Comparison of ENCODE assay signal across 24 cellular contexts in genomic region chr16:25834101-25834500, GRCh38.
A peak's percentile ranks its signal among the peaks of the same experiment; 100 is the strongest.
DNase-seq lines count a peak whose midpoint lies in the region; ATAC-seq, FAIRE-seq and TF ChIP-seq lines count a peak whose summit lies in the region.
"Had no signal": no experiment of that assay in that cellular context is flagged by ENCODE, and none has a peak within 500 bp of the region (broad histone marks: within the 10 kb centered on the region; RNA-seq: fewer than 3 reads in every experiment).

No MANE protein-coding gene starts in this region.

- no peaks in the 10 kb centered on the region for H3K23me2 ChIP-seq in H1 (ENCODE audit: low read depth, low read length)

- peak overlapping the region in 1 of 2 donors; percentile 44 for H3K4me3 Mint-ChIP-seq in activated T-cell treated with anti-CD3 and anti-CD28 coated beads, Interleukin-2, amount 50 U/mL, for 72 hours
- no peak overlapping the region for H3K4me3 Mint-ChIP-seq in activated T-cell treated with anti-CD3 and anti-CD28 coated beads, Interleukin-2, amount 50 U/mL, for 24 hours
- H3K4me3 Mint-ChIP-seq: B cell; CD4-positive, CD25-positive, alpha-beta regulatory T cell; CD8-positive, alpha-beta T cell; HFFc6 had no signal

- H3K4me1 Mint-ChIP-seq in activated T-cell treated with anti-CD3 and anti-CD28 coated beads, Interleukin-2, amount 50 U/mL, for 72 hours (ENCODE audit: low read depth) = peaks cover 15% of the 10 kb centered on the region
- H3K4me1 Mint-ChIP-seq in activated T-cell treated with anti-CD3 and anti-CD28 coated beads, Interleukin-2, amount 50 U/mL, for 24 hours (ENCODE audit: low read depth) = peaks cover 4% of the 10 kb centered on the region
- H3K4me1 Mint-ChIP-seq: B cell had no signal

- ATAC-seq in activated T-cell treated with anti-CD3 and anti-CD28 coated beads, Interleukin-2, amount 50 U/mL, for 72 hours (replicated peaks in 1 of 2) = peak; percentile 32 to 33
- ATAC-seq in HG03521 (IDR thresholded peaks at IDR 0.05; ENCODE audit: unreplicated experiment) (no peak), GM18858 (IDR thresholded peaks at IDR 0.05; ENCODE audit: unreplicated experiment) (no peak)
- ATAC-seq: CD8-positive, alpha-beta T cell had no signal

- H4K20me1 ChIP-seq in H1 (replicated peaks in 1 of 2; ENCODE audit: control insufficient read depth in 1 of 2, insufficient read depth in 2 of 2, low read length in 2 of 2) = no peaks in the 10 kb centered on the region
- H4K20me1 ChIP-seq: BLaER1 had no signal

- no peak overlapping the region for H3K4me3 ChIP-seq in H1 (ENCODE audit: extremely low read depth in 1 of 4, insufficient read depth in 2 of 4, low read depth in 3 of 4, low read length in 4 of 4)
- H3K4me3 ChIP-seq: BLaER1, GM23248, HAP-1 had no signal

- H3K27ac ChIP-seq in H1 (ENCODE audit: low read depth, low read length) = no peak overlapping the region
- H3K27ac ChIP-seq: 22Rv1, BLaER1, C4-2B, GM23248 had no signal

- no peak overlapping the region for H3K18ac ChIP-seq in H1 (ENCODE audit: extremely low read depth, low read length)

- H3K27ac Mint-ChIP-seq in activated T-cell treated with anti-CD3 and anti-CD28 coated beads, Interleukin-2, amount 50 U/mL, for 72 hours = peak overlapping the region; percentile 74
- no peak overlapping the region for H3K27ac Mint-ChIP-seq in activated T-cell treated with anti-CD3 and anti-CD28 coated beads, Interleukin-2, amount 50 U/mL, for 24 hours
- H3K27ac Mint-ChIP-seq: B cell; CD4-positive, CD25-positive, alpha-beta regulatory T cell; CD8-positive, alpha-beta T cell; HFFc6 had no signal

- no peak for TF ChIP-seq POLR2A in H1 (IDR thresholded peaks at IDR 0.05; ENCODE audit: control extremely low read depth in 1 of 2, low read depth in 2 of 2, low read length in 2 of 2)
- TF ChIP-seq POLR2A in erythroblast (IDR thresholded peaks at IDR 0.05; ENCODE audit: low read length) = no peak

- no peak overlapping the region for H2AK5ac ChIP-seq in H1 (ENCODE audit: low read depth, low read length)

- no peak for TF ChIP-seq RAD21 in H1 (IDR thresholded peaks at IDR 0.05 in 1 of 2, conservative IDR thresholded peaks at IDR 0.05 in 1 of 2; ENCODE audit: low read depth in 2 of 2, low read length in 2 of 2)

- H2BK5ac ChIP-seq in H1 (ENCODE audit: low read depth, low read length) = no peak overlapping the region

- POLR2A ChIA-PET in H1 (lab: Charles Lee; ENCODE audit: partially characterized antibody) = interaction anchor here (0.7 kb wide), 1 partner anchor 1568 kb away, joined by 3 read pairs; no protein-coding TSS in a partner anchor

- no peaks in the 10 kb centered on the region for H3K9me3 Mint-ChIP-seq in activated T-cell treated with anti-CD3 and anti-CD28 coated beads, Interleukin-2, amount 50 U/mL, for 72 hours
- no peaks in the 10 kb centered on the region for H3K9me3 Mint-ChIP-seq in activated T-cell treated with anti-CD3 and anti-CD28 coated beads, Interleukin-2, amount 50 U/mL, for 24 hours
- H3K9me3 Mint-ChIP-seq: CD4-positive, CD25-positive, alpha-beta regulatory T cell; CD8-positive, alpha-beta T cell; HFFc6 had no signal

- H3K27me3 ChIP-seq in H1 (replicated peaks in 1 of 4; ENCODE audit: control insufficient read depth in 3 of 4, extremely low read depth in 1 of 4, insufficient read depth in 3 of 4, low read length in 3 of 4) = no peaks in the 10 kb centered on the region
- H3K27me3 ChIP-seq: BLaER1 had no signal

- no peak overlapping the region for H4K91ac ChIP-seq in H1 (replicated peaks; ENCODE audit: insufficient read length, low read length)

- H2BK20ac ChIP-seq in H1 (ENCODE audit: low read length) = no peak overlapping the region

- TF ChIP-seq EP300 in H1 (IDR thresholded peaks at IDR 0.05; ENCODE audit: borderline replicate concordance in 1 of 2, low read depth in 2 of 2, low read length in 2 of 2) = no peak

- FAIRE-seq in H1 (lab: Jason Lieb, UNC) = peak; percentile 52
- FAIRE-seq: A204.1, G401.6, GM12892, GM19239, H54 had no signal

- H3K27me3 Mint-ChIP-seq in activated T-cell treated with anti-CD3 and anti-CD28 coated beads, Interleukin-2, amount 50 U/mL, for 72 hours (ENCODE audit: low read depth) = peaks cover 35% of the 10 kb centered on the region
- peaks cover 37% of the 10 kb centered on the region for H3K27me3 Mint-ChIP-seq in activated T-cell treated with anti-CD3 and anti-CD28 coated beads, Interleukin-2, amount 50 U/mL, for 24 hours

- no peak overlapping the region for H2BK120ac ChIP-seq in H1 (replicated peaks; ENCODE audit: low read depth, low read length)

- H3K23ac ChIP-seq in H1 (ENCODE audit: insufficient read length) = no peak overlapping the region

- no peak overlapping the region for H4K5ac ChIP-seq in H1 (ENCODE audit: insufficient read length, low read depth, low read length)

- H3K9me3 ChIP-seq in H1 (ENCODE audit: insufficient read depth in 2 of 2, low read depth in 1 of 2, low read length in 1 of 2) = peaks cover 0 to under 1% of the 10 kb centered on the region in 2 experiments; a peak in 1 of 4 replicates
- H3K9me3 ChIP-seq: BLaER1, Caco-2, HAP-1 had no signal

- no peak for TF ChIP-seq CTCF in H1 (IDR thresholded peaks at IDR 0.05; ENCODE audit: control extremely low read depth in 1 of 3, insufficient read depth in 1 of 3, low read depth in 1 of 3, low read length in 3 of 3)

- H4K8ac ChIP-seq in H1 (ENCODE audit: extremely low read depth, insufficient read depth, low read length) = no peak overlapping the region

- H3K9ac ChIP-seq in H1 (replicated peaks in 1 of 4; ENCODE audit: extremely low read depth in 1 of 4, low read depth in 3 of 4, low read length in 3 of 4) = no peak overlapping the region
- H3K9ac ChIP-seq: BLaER1, GM23248 had no signal

- no peaks in the 10 kb centered on the region for H3K79me2 ChIP-seq in H1 (ENCODE audit: control insufficient read depth in 1 of 2, insufficient read depth in 2 of 2, low read length in 2 of 2)

- H3K56ac ChIP-seq in H1 (replicated peaks; ENCODE audit: insufficient read length, low read depth, low read length) = no peak overlapping the region

- H3K36me3 Mint-ChIP-seq in activated T-cell treated with anti-CD3 and anti-CD28 coated beads, Interleukin-2, amount 50 U/mL, for 72 hours (ENCODE audit: insufficient read depth in 2 of 2) = no peaks in the 10 kb centered on the region
- no peaks in the 10 kb centered on the region for H3K36me3 Mint-ChIP-seq in activated T-cell treated with anti-CD3 and anti-CD28 coated beads, Interleukin-2, amount 50 U/mL, for 24 hours (ENCODE audit: low read depth)
- H3K36me3 Mint-ChIP-seq: CD4-positive, CD25-positive, alpha-beta regulatory T cell; CD8-positive, alpha-beta T cell had no signal

- no peaks in the 10 kb centered on the region for H3K79me1 ChIP-seq in H1 (ENCODE audit: low read depth, low read length)

- H3K4me1 ChIP-seq in H1 (replicated peaks in 1 of 4; ENCODE audit: control insufficient read depth in 3 of 4, insufficient read depth in 4 of 4, low read length in 3 of 4) = peaks cover 0 to 7% (median 2%) of the 10 kb centered on the region in 4 experiments; a peak in 2 of 7 replicates
- H3K4me1 ChIP-seq: Caco-2, HAP-1 had no signal

- CTCF ChIA-PET in H1 (lab: Charles Lee; ENCODE audit: partially characterized antibody) = no interaction called here

- H2BK15ac ChIP-seq in H1 (ENCODE audit: low read length) = no peak overlapping the region

- H3K4me2 ChIP-seq in H1 (ENCODE audit: insufficient read depth in 1 of 2, low read depth in 2 of 2, low read length in 2 of 2) = no peak overlapping the region
- H3K4me2 ChIP-seq: BLaER1 had no signal

- no peak overlapping the region for H2BK12ac ChIP-seq in H1 (ENCODE audit: low read depth, low read length)

- H2AFZ ChIP-seq in H1 (ENCODE audit: low read length) = no peak overlapping the region
- H2AFZ ChIP-seq: GM23248 had no signal

- no peak overlapping the region for H3K4ac ChIP-seq in H1 (replicated peaks; ENCODE audit: insufficient read length, low read depth, low read length)

- H3K14ac ChIP-seq in H1 (ENCODE audit: insufficient read length) = no peak overlapping the region

- H3K36me3 ChIP-seq in H1 (ENCODE audit: control insufficient read depth in 2 of 4, insufficient read depth in 4 of 4, low read length in 3 of 4) = no peaks in the 10 kb centered on the region
- H3K36me3 ChIP-seq: BLaER1, HAP-1 had no signal

- WGBS in H1 (ENCODE audit: extremely low coverage in 1 of 2, insufficient coverage in 1 of 2, insufficient read length in 1 of 2, insufficient replicate concordance in 2 of 2, low coverage in 1 of 2, low lambda C conversion rate in 2 of 2, missing lambda C conversion rate in 1 of 2), 2 experiments = 86% methylated on average over 1 of the region's 1 CpG; no CpG with 5 or more reads in 1 of the 2 experiments

- no peak for DNase-seq in activated T-cell treated with anti-CD3 and anti-CD28 coated beads, Interleukin-2, amount 50 U/mL, for 72 hours
- no peak for DNase-seq in activated T-cell treated with anti-CD3 and anti-CD28 coated beads, Interleukin-2, amount 50 U/mL, for 24 hours
- peak; percentile 7 for DNase-seq in NCI-H460 (ENCODE audit: extremely low read depth, low read depth)
- no peak for DNase-seq in H1 (ENCODE audit: low read depth in 1 of 2, low spot score in 2 of 2)
- DNase-seq in erythroblast (lab: John Stamatoyannopoulos, UW) = no peak
- DNase-seq: Caco-2; CD4-positive, CD25-positive, alpha-beta regulatory T cell; CD8-positive, alpha-beta T cell; DMS153; DND-41; GM23248; HFFc6 had no signal

TF ChIP-seq in H1, 55 proteins besides CTCF, POLR2A, EP300 and RAD21:
- no peak for TF ChIP-seq JUN (IDR thresholded peaks at IDR 0.05; ENCODE audit: low read depth, low read length)
- no peak for TF ChIP-seq ATF2 (IDR thresholded peaks at IDR 0.05; ENCODE audit: low read length)
- no peak for TF ChIP-seq JUND (IDR thresholded peaks at IDR 0.05; ENCODE audit: low read length)
- TF ChIP-seq ATF3 (IDR thresholded peaks at IDR 0.05; ENCODE audit: insufficient read depth, low read depth, low read length) = no peak
- TF ChIP-seq GTF2F1 (IDR thresholded peaks at IDR 0.05; ENCODE audit: borderline replicate concordance, low read depth, low read length) = no peak
- no peak for TF ChIP-seq NRF1 (IDR thresholded peaks at IDR 0.05; ENCODE audit: low read depth, low read length)
- no peak for TF ChIP-seq BRCA1 (IDR thresholded peaks at IDR 0.05; ENCODE audit: low read depth, low read length)

Comparison
In these comparisons a context has a peak if more than half of its experiments do, and no peak if none do; other contexts are left out.
1. ATAC-seq: peak in activated T-cell treated with anti-CD3 and anti-CD28 coated beads, Interleukin-2, amount 50 U/mL, for 72 hours (2 of 2); none in HG03521 (single experiment) and GM18858 (single experiment).